1 cellular context compared by ENCODE assay signal in genomic region chr14:89701079-89702043, GRCh38.
A peak's percentile ranks its signal among the peaks of the same experiment; 100 is the strongest.
TF ChIP-seq lines count a peak whose summit lies in the region.

No MANE protein-coding gene starts in this region.

TF ChIP-seq in HepG2, 621 proteins besides CTCF, POLR2A, EP300 and RAD21 (continued from another document and continues in another):
- TF ChIP-seq ARID2 (CRISPR knock-in tag; IDR thresholded peaks at IDR 0.05; ENCODE audit: borderline replicate concordance), result no peak
- TF ChIP-seq ZBTB42 (CRISPR knock-in tag; IDR thresholded peaks at IDR 0.05), result no peak
- TF ChIP-seq ZFY (CRISPR knock-in tag; IDR thresholded peaks at IDR 0.05), result peak; percentile 38; the same call in 1 of the 2 replicates
- TF ChIP-seq RBM22 (optimal IDR thresholded peaks at IDR 0.05; ENCODE audit: low read length), result no peak
- TF ChIP-seq GTF2F1 (IDR thresholded peaks at IDR 0.05; ENCODE audit: low read length), result no peak
- 0 out of 2 replicates have a peak, but pooled peaks have one; percentile 45 for TF ChIP-seq ARNTL (CRISPR knock-in tag; IDR thresholded peaks at IDR 0.05)
- peak; percentile 83; the same call in 1 of the 2 replicates for TF ChIP-seq KDM5B (CRISPR knock-in tag; IDR thresholded peaks at IDR 0.05; ENCODE audit: borderline replicate concordance)
- no peak for TF ChIP-seq PREB (CRISPR knock-in tag; IDR thresholded peaks at IDR 0.05)
- peak; percentile 60; the same call in 1 of the 2 replicates for TF ChIP-seq MXD1 (CRISPR knock-in tag; IDR thresholded peaks at IDR 0.05)
- TF ChIP-seq ISL2 (CRISPR knock-in tag; IDR thresholded peaks at IDR 0.05), result 0 out of 2 replicates have a peak, but pooled peaks have one; percentile 8
- TF ChIP-seq BCL3 (CRISPR knock-in tag; IDR thresholded peaks at IDR 0.05), result no peak
- TF ChIP-seq ATAD3A (CRISPR knock-in tag; IDR thresholded peaks at IDR 0.05), result no peak
- no peak for TF ChIP-seq ZNF660 (CRISPR knock-in tag; IDR thresholded peaks at IDR 0.05; ENCODE audit: borderline replicate concordance, low read depth)
- TF ChIP-seq ZNF331 (CRISPR knock-in tag; IDR thresholded peaks at IDR 0.05), result no peak
- TF ChIP-seq ZBTB7A (CRISPR knock-in tag; IDR thresholded peaks at IDR 0.05), result no peak
- no peak; the same call in 1 of the 2 replicates for TF ChIP-seq CCDC6 (CRISPR knock-in tag; IDR thresholded peaks at IDR 0.05)
- TF ChIP-seq GABPB1 (CRISPR knock-in tag; IDR thresholded peaks at IDR 0.05), result peak; percentile 67
- TF ChIP-seq SP5 (CRISPR knock-in tag; IDR thresholded peaks at IDR 0.05; ENCODE audit: borderline replicate concordance, low read depth), result no peak
- TF ChIP-seq ZNF782 (CRISPR knock-in tag; IDR thresholded peaks at IDR 0.05; ENCODE audit: borderline replicate concordance), result no peak
- no peak; the same call in 1 of the 2 replicates for TF ChIP-seq NFKB2 (CRISPR knock-in tag; IDR thresholded peaks at IDR 0.05; ENCODE audit: borderline replicate concordance)
- TF ChIP-seq ZMAT5 (CRISPR knock-in tag; IDR thresholded peaks at IDR 0.05; ENCODE audit: borderline replicate concordance, low read depth), result no peak
- no peak for TF ChIP-seq SRSF4 (IDR thresholded peaks at IDR 0.05; ENCODE audit: low read depth, low read length, poor library complexity, severe bottlenecking)
- TF ChIP-seq PATZ1 (CRISPR knock-in tag; IDR thresholded peaks at IDR 0.05), result no peak
- no peak for TF ChIP-seq ATF2 (CRISPR knock-in tag; IDR thresholded peaks at IDR 0.05)
- no peak for TF ChIP-seq ZNF773 (CRISPR knock-in tag; IDR thresholded peaks at IDR 0.05; ENCODE audit: borderline replicate concordance)
- TF ChIP-seq KAT2B (IDR thresholded peaks at IDR 0.05; ENCODE audit: borderline replicate concordance, low read depth, low read length), result no peak
- no peak for TF ChIP-seq ZFX (CRISPR knock-in tag; IDR thresholded peaks at IDR 0.05; ENCODE audit: low read depth)
- TF ChIP-seq ZNF770 (CRISPR knock-in tag; IDR thresholded peaks at IDR 0.05), result no peak
- TF ChIP-seq REST (IDR thresholded peaks at IDR 0.05; ENCODE audit: borderline replicate concordance in 1 of 2, low read depth in 1 of 2, low read length in 2 of 2), result peak in 1 of 2 experiments; percentile 6; a peak in 1 of 4 replicates
- no peak for TF ChIP-seq ZNF276 (CRISPR knock-in tag; IDR thresholded peaks at IDR 0.05; ENCODE audit: low read depth)
- 0 out of 2 replicates have a peak, but pooled peaks have one; percentile 28 for TF ChIP-seq RFX1 (IDR thresholded peaks at IDR 0.05)
- TF ChIP-seq ZBTB3 (CRISPR knock-in tag; IDR thresholded peaks at IDR 0.05; ENCODE audit: borderline replicate concordance, low read depth), result no peak
- no peak for TF ChIP-seq HMGA1 (CRISPR knock-in tag; conservative IDR thresholded peaks at IDR 0.05)
- no peak for TF ChIP-seq TCF7 (IDR thresholded peaks at IDR 0.05; ENCODE audit: low read depth)
- peak; percentile 53; the same call in 1 of the 2 replicates for TF ChIP-seq TBX2 (CRISPR knock-in tag; IDR thresholded peaks at IDR 0.05; ENCODE audit: borderline replicate concordance)
- TF ChIP-seq ZNF737 (CRISPR knock-in tag; IDR thresholded peaks at IDR 0.05; ENCODE audit: borderline replicate concordance), result no peak
- peak; percentile 49; the same call in 1 of the 2 replicates for TF ChIP-seq ARID4A (CRISPR knock-in tag; IDR thresholded peaks at IDR 0.05; ENCODE audit: borderline replicate concordance)
- no peak for TF ChIP-seq DMTF1 (CRISPR knock-in tag; IDR thresholded peaks at IDR 0.05)
